11 cellular contexts compared by ENCODE assay signal in genomic region chr6:20367716-20368485, GRCh38. TPM values are rescaled to one million over a fixed set of nuclear protein-coding genes. Genes with fewer than 3 reads are reported as not detected.
DNase-seq lines count a peak whose midpoint lies in the region; ATAC-seq and TF ChIP-seq lines count a peak whose summit lies in the region.
"Had no signal": no experiment of that assay in that cellular context is flagged by ENCODE, and none has a peak within 500 bp of the region (broad histone marks: within the 10 kb centered on the region; RNA-seq: fewer than 3 reads in every experiment).

No MANE protein-coding gene starts in this region.

- POLR2A ChIA-PET in activated CD8-positive, alpha-beta T cell treated with anti-CD3 and anti-CD28 coated beads for 36 hours (lab: Charles Lee), result interaction anchor here (0.8 to 2.2 kb wide), 5 partner anchors 33 to 155 kb away, joined by 3 to 7 read pairs (median 4); partner anchors contain the start of gene E2F3

- peak overlapping the region; percentile 91 for H3K27ac Mint-ChIP-seq in activated CD8-positive, alpha-beta T cell treated with anti-CD3 and anti-CD28 coated beads for 36 hours
- H3K27ac Mint-ChIP-seq in Calu3 (ENCODE audit: unreplicated experiment), result no peak overlapping the region

- H3K36me3 Mint-ChIP-seq in activated CD8-positive, alpha-beta T cell treated with anti-CD3 and anti-CD28 coated beads for 36 hours (ENCODE audit: low read depth), result no peaks in the 10 kb centered on the region
- H3K36me3 Mint-ChIP-seq in Calu3 (ENCODE audit: insufficient read depth, unreplicated experiment), result no peaks in the 10 kb centered on the region

- no TSS peak for BruUV-seq in Calu3 (replicated peaks; lab: Mats Ljungman, UMichigan)

- no peak overlapping the region for H3K4me3 Mint-ChIP-seq in activated CD8-positive, alpha-beta T cell treated with anti-CD3 and anti-CD28 coated beads for 36 hours
- H3K4me3 Mint-ChIP-seq in Calu3 (ENCODE audit: low read depth, unreplicated experiment), result no peak overlapping the region

- peaks cover 3% of the 10 kb centered on the region for H3K9me3 Mint-ChIP-seq in activated CD8-positive, alpha-beta T cell treated with anti-CD3 and anti-CD28 coated beads for 36 hours
- H3K9me3 Mint-ChIP-seq in Calu3 (ENCODE audit: low read depth, unreplicated experiment), result peaks cover 6% of the 10 kb centered on the region

- CTCF ChIA-PET in activated CD8-positive, alpha-beta T cell treated with anti-CD3 and anti-CD28 coated beads for 36 hours (lab: Charles Lee), result interaction anchor here (0.9 to 1.9 kb wide), 5 partner anchors 11 to 162 kb away, joined by 4 read pairs; no protein-coding TSS in a partner anchor
- CTCF ChIA-PET in Calu3 (lab: Charles Lee), result interaction anchor here (0.7 to 1.0 kb wide), 2 partner anchors 13 to 257 kb away, joined by 3 read pairs; no protein-coding TSS in a partner anchor

- TF ChIP-seq CTCF in activated CD8-positive, alpha-beta T cell treated with anti-CD3 and anti-CD28 coated beads for 36 hours (IDR thresholded peaks at IDR 0.05), result no peak
- TF ChIP-seq CTCF in Calu3 (IDR thresholded peaks at IDR 0.05; ENCODE audit: unreplicated experiment), result no peak

- ATAC-seq in activated CD8-positive, alpha-beta T cell treated with anti-CD3 and anti-CD28 coated beads for 36 hours, result peak; percentile 61
- peak; percentile 95 for ATAC-seq in esophagus mucosa
- no peak for ATAC-seq in GM21360 (IDR thresholded peaks at IDR 0.05; ENCODE audit: unreplicated experiment)

- peaks cover 60% of the 10 kb centered on the region for H3K4me1 Mint-ChIP-seq in activated CD8-positive, alpha-beta T cell treated with anti-CD3 and anti-CD28 coated beads for 36 hours (ENCODE audit: low read depth)
- no peaks in the 10 kb centered on the region for H3K4me1 Mint-ChIP-seq in Calu3 (ENCODE audit: low read depth, unreplicated experiment)

- no peaks in the 10 kb centered on the region for H3K27me3 Mint-ChIP-seq in activated CD8-positive, alpha-beta T cell treated with anti-CD3 and anti-CD28 coated beads for 36 hours
- no peaks in the 10 kb centered on the region for H3K27me3 Mint-ChIP-seq in Calu3 (ENCODE audit: unreplicated experiment)

- intact Hi-C loops in activated CD8-positive, alpha-beta T cell treated with anti-CD3 and anti-CD28 coated beads for 36 hours (cut with micrococcal nuclease), result no loop called here
- intact Hi-C loops in Calu3 (cut with micrococcal nuclease; ENCODE audit: unreplicated experiment), result no loop called here

- DNase-seq in activated effector memory CD4-positive, alpha-beta T cell treated with anti-CD3 and anti-CD28 coated beads, Interleukin-2, amount 50 U/mL, for 16 hours, result peak; percentile 64
- no peak for DNase-seq in activated effector memory CD4-positive, alpha-beta T cell treated with Interleukin-2 at 50 U/mL for 16 hours
- peak; percentile 49 for DNase-seq in activated CD8-positive, alpha-beta T cell treated with anti-CD3 and anti-CD28 coated beads for 36 hours
- DNase-seq in stimulated activated CD4-positive, alpha-beta T cell treated with anti-CD3 and anti-CD28 coated beads, TNF-alpha, amount 100 ng/mL, for 4 hours (ENCODE audit: low read depth in 3 of 3), result peak in 2 of 3 experiments; percentile 17 to 27
- DNase-seq in SW 1271 (lab: John Stamatoyannopoulos, UW), result no peak
- no peak for DNase-seq in Calu3
- DNase-seq: GF-D8, NCI-H2029, transverse colon had no signal

RNA-seq across cellular contexts. Expression of gene E2F3, which starts 33.8 kb away (rescaled TPM):
- total RNA-seq in activated CD8-positive, alpha-beta T cell treated with anti-CD3 and anti-CD28 coated beads for 36 hours, result 10 to 100 TPM; 16.0 to 17.0 TPM
- 5.0 TPM for total RNA-seq in esophagus mucosa
- 69.1 and 69.8 TPM in 2 replicates for total RNA-seq in Calu3 (2022)

Comparison
In these comparisons a context has a peak if more than half of its experiments do, and no peak if none do; other contexts are left out.
1. DNase-seq: peak in activated effector memory CD4-positive, alpha-beta T cell treated with anti-CD3 and anti-CD28 coated beads, Interleukin-2, amount 50 U/mL, for 16 hours (single experiment), activated CD8-positive, alpha-beta T cell treated with anti-CD3 and anti-CD28 coated beads for 36 hours (single experiment) and stimulated activated CD4-positive, alpha-beta T cell treated with anti-CD3 and anti-CD28 coated beads, TNF-alpha, amount 100 ng/mL, for 4 hours (2 of 3); none in activated effector memory CD4-positive, alpha-beta T cell treated with Interleukin-2 at 50 U/mL for 16 hours (single experiment), SW 1271 (0 of 2) and Calu3 (single experiment).